20 cellular contexts compared by ENCODE assay signal in the genomic region with DNA sequence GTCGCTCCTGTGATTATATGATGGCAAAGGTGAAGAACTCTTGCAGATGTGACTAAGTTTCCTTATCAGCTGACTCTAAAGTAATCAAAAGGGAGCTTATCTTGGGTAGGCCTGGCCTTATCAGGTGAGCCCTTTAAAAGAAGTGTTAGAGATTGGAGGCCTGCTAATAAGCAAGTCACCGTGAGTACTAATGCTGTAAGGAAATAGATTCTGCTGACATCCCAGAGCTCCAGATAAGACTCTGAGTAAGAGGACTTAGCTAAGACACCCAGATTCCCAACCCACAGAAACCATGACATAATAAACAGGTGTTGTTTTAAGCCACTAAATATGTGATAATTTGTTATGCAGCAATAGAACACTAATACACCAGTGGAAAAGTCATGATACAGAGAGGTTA.
DNase-seq lines count a peak whose midpoint lies in the region; ATAC-seq and TF ChIP-seq lines count a peak whose summit lies in the region.
"Had no signal": no experiment of that assay in that cellular context is flagged by ENCODE, and none has a peak within 500 bp of the region (broad histone marks: within the 10 kb centered on the region; RNA-seq: fewer than 3 reads in every experiment).

No MANE protein-coding gene starts in this region.

- H3K23ac ChIP-seq in mesendoderm (ENCODE audit: low read length): no peak overlapping the region

- H3K27ac ChIP-seq in mesendoderm (ENCODE audit: low read depth, low read length) (no peak overlapping the region), vagina (peak overlapping the region; percentile 12), breast epithelium (peak overlapping the region in 1 of 2 donors; percentile 27)
- H3K27ac ChIP-seq: BLaER1 treated with 17β-estradiol and CSF1 and Interleukin-3, amounts not matched to agents 10 nM and 100 nM; HL-60; SK-N-MC had no signal

- no peak overlapping the region for H4K8ac ChIP-seq in mesendoderm (ENCODE audit: low read depth, low read length)

- no peaks in the 10 kb centered on the region for H3K79me2 ChIP-seq in mesendoderm (ENCODE audit: control insufficient read depth, insufficient read depth, low read length)

- no peaks in the 10 kb centered on the region for H3K27me3 ChIP-seq in mesendoderm (ENCODE audit: insufficient read depth, low read length, poor library complexity)
- no peaks in the 10 kb centered on the region for H3K27me3 ChIP-seq in vagina
- no peaks in the 10 kb centered on the region for H3K27me3 ChIP-seq in breast epithelium
- H3K27me3 ChIP-seq: BLaER1 treated with 17β-estradiol and CSF1 and Interleukin-3, amounts not matched to agents 10 nM and 100 nM; MG63 had no signal

- ATAC-seq in omental fat pad (ENCODE audit: low FRiP score): no peak
- ATAC-seq: CD8-positive, alpha-beta T cell had no signal

- no peak overlapping the region for H3K56ac ChIP-seq in mesendoderm (ENCODE audit: low read length)

- no peaks in the 10 kb centered on the region for H3K36me3 ChIP-seq in mesendoderm (ENCODE audit: control insufficient read depth, insufficient read depth, low read length)
- H3K36me3 ChIP-seq in vagina: no peaks in the 10 kb centered on the region
- H3K36me3 ChIP-seq in breast epithelium: no peaks in the 10 kb centered on the region
- H3K36me3 ChIP-seq: BLaER1 treated with 17β-estradiol and CSF1 and Interleukin-3, amounts not matched to agents 10 nM and 100 nM; HAP-1; MG63 had no signal

- no peak overlapping the region for H2AK5ac ChIP-seq in mesendoderm (ENCODE audit: low read length)

- H3K4me2 ChIP-seq in mesendoderm (ENCODE audit: low read length): no peak overlapping the region
- H3K4me2 ChIP-seq: BLaER1 treated with 17β-estradiol and CSF1 and Interleukin-3, amounts not matched to agents 10 nM and 100 nM had no signal

- H3K4me3 ChIP-seq in epithelial cell of esophagus (ENCODE audit: low read length) (no peak overlapping the region), mesendoderm (ENCODE audit: low read length) (no peak overlapping the region), vagina (no peak overlapping the region), breast epithelium (no peak overlapping the region)
- H3K4me3 ChIP-seq: BLaER1 treated with 17β-estradiol and CSF1 and Interleukin-3, amounts not matched to agents 10 nM and 100 nM; HAP-1; MG63; SK-N-MC had no signal

- H3K4me1 ChIP-seq in mesendoderm (ENCODE audit: control insufficient read depth, low read depth, low read length) (peaks cover 9% of the 10 kb centered on the region), vagina (peaks cover 42% of the 10 kb centered on the region), breast epithelium (no peaks in the 10 kb centered on the region)
- H3K4me1 ChIP-seq: HAP-1 had no signal

- no peak overlapping the region for H3K18ac ChIP-seq in mesendoderm (ENCODE audit: low read length)

- H3K9me3 ChIP-seq in vagina (no peaks in the 10 kb centered on the region), breast epithelium (no peaks in the 10 kb centered on the region)
- H3K9me3 ChIP-seq: BLaER1 treated with 17β-estradiol and CSF1 and Interleukin-3, amounts not matched to agents 10 nM and 100 nM; HAP-1; MG63 had no signal

- TF ChIP-seq POLR2A in vagina (IDR thresholded peaks at IDR 0.05) (no peak), breast epithelium (IDR thresholded peaks at IDR 0.05) (no peak)

- no peak overlapping the region for H2BK5ac ChIP-seq in mesendoderm (ENCODE audit: low read length)

- DNase-seq in LHCN-M2 (ENCODE audit: low read depth) (peak; percentile 50), epithelial cell of esophagus (ENCODE audit: low read depth) (peak; percentile 28), mesendoderm (peak; percentile 97), vagina (ENCODE audit: extremely low spot score in 2 of 2) (no peak), NCI-H2171 (lab: John Stamatoyannopoulos, UW) (no peak), breast epithelium (ENCODE audit: low spot score in 2 of 2) (no peak), omental fat pad (ENCODE audit: low spot score) (no peak)
- DNase-seq: CD8-positive, alpha-beta T cell; Karpas-422; MG63; NCI-H1048; NCI-H1436 treated with DMSO at 0.1 percent for 48 hours; NCI-H2029; NCI-H510A; NCI-H748 treated with DMSO at 0.1 percent for 48 hours; Right ventricle myocardium superior had no signal

- no peak overlapping the region for H2BK120ac ChIP-seq in mesendoderm (ENCODE audit: low read depth, low read length)

- intact Hi-C loops in vagina (cut with DNase I) (no loop called here), breast epithelium (cut with DNase I; ENCODE audit: low total_unique reads) (no loop called here)

- H3K9ac ChIP-seq in mesendoderm (ENCODE audit: low read length): no peak overlapping the region
- H3K9ac ChIP-seq: BLaER1 treated with 17β-estradiol and CSF1 and Interleukin-3, amounts not matched to agents 10 nM and 100 nM had no signal

- H3K4ac ChIP-seq in mesendoderm (ENCODE audit: low read depth, low read length): no peak overlapping the region

- WGBS in mesendoderm (ENCODE audit: extremely low coverage, insufficient coverage, low lambda C conversion rate): no CpG with 5 or more reads among the region's 2 CpGs

- no peak for TF ChIP-seq CTCF in epithelial cell of esophagus (IDR thresholded peaks at IDR 0.05; ENCODE audit: insufficient read depth, low read depth, low read length, missing control alignments)
- no peak for TF ChIP-seq CTCF in vagina (IDR thresholded peaks at IDR 0.05)
- no peak for TF ChIP-seq CTCF in breast epithelium (IDR thresholded peaks at IDR 0.05)
- no peak for TF ChIP-seq CTCF in omental fat pad (IDR thresholded peaks at IDR 0.05)

- H4K5ac ChIP-seq in mesendoderm (ENCODE audit: low read length): no peak overlapping the region

- H2BK15ac ChIP-seq in mesendoderm (replicated peaks; ENCODE audit: low read depth): no peak overlapping the region

- no peaks in the 10 kb centered on the region for H3K79me1 ChIP-seq in mesendoderm (ENCODE audit: low read length)

Comparison
In these comparisons a context has a peak if more than half of its experiments do, and no peak if none do; other contexts are left out.
1. DNase-seq: peak in LHCN-M2 (single experiment), epithelial cell of esophagus (single experiment) and mesendoderm (single experiment); none in vagina (0 of 2), NCI-H2171 (single experiment), breast epithelium (0 of 2) and omental fat pad (single experiment).